Comparison of ENCODE assay signal across 9 cellular contexts in the genomic region with DNA sequence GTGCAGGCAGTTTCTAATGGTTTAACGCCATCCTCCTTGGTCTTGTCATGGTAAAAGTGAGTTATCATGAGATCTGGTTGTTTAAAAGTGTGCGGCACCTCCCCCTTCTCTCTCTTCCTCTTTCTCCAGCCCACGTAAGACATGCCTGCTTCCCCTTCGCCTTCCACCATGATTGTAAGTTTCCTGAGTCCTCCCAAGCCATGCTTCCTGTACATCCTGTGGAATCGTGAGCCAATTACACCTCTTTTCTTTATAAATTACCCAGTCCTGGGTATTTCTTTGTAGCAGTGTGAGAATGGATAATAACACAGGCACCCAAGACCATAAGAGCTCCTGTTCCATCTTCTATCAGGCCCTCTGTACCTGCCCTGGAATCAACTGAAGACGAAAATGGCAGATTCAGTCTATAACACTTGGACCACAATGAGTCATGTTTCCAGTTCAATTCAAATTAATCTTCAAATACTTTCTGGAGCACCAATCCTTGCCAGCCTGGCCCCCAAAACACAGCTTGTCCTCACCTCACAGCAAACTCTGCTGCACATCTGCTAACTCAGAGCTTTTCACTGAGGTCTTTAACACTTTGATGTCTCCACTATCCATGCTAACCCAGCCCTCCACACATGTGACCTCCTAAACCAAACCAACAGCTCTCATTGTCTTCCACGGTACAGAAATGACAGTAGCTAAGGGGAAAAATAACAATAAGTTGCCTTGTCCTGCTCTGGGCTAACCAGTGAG.
DNase-seq lines count a peak whose midpoint lies in the region; ATAC-seq, FAIRE-seq and TF ChIP-seq lines count a peak whose summit lies in the region.
"Had no signal": no experiment of that assay in that cellular context is flagged by ENCODE, and none has a peak within 500 bp of the region (broad histone marks: within the 10 kb centered on the region; RNA-seq: fewer than 3 reads in every experiment).

No MANE protein-coding gene starts in this region.

- no peak for TF ChIP-seq CTCF in D721Med (IDR thresholded peaks at IDR 0.05; ENCODE audit: insufficient read depth, missing control alignments)

- peaks cover 57% of the 10 kb centered on the region for H3K36me3 Mint-ChIP-seq in activated naive CD4-positive, alpha-beta T cell treated with anti-CD3 and anti-CD28 coated beads, Interleukin-2, amount 10 ng/mL, durations not matched to agents 7 days and 5 days
- peaks cover 55 to 83% of the 10 kb centered on the region in 2 donors for H3K36me3 Mint-ChIP-seq in stimulated activated naive B cell treated with anti-CD40 and anti-IgM and Interleukin-4, amounts not matched to agents 10 μg/mL and 1 μg/mL and 100 μg/mL, for 72 hours

- H3K27me3 Mint-ChIP-seq in activated naive CD4-positive, alpha-beta T cell treated with anti-CD3 and anti-CD28 coated beads, Interleukin-2, amount 10 ng/mL, durations not matched to agents 7 days and 5 days = no peaks in the 10 kb centered on the region
- H3K27me3 Mint-ChIP-seq in stimulated activated naive B cell treated with anti-CD40 and anti-IgM and Interleukin-4, amounts not matched to agents 10 μg/mL and 1 μg/mL and 100 μg/mL, for 72 hours = no peaks in the 10 kb centered on the region

- peaks cover 19% of the 10 kb centered on the region for H3K4me1 Mint-ChIP-seq in activated naive CD4-positive, alpha-beta T cell treated with anti-CD3 and anti-CD28 coated beads, Interleukin-2, amount 10 ng/mL, durations not matched to agents 7 days and 5 days
- peaks cover 27 to 80% of the 10 kb centered on the region in 2 donors for H3K4me1 Mint-ChIP-seq in stimulated activated naive B cell treated with anti-CD40 and anti-IgM and Interleukin-4, amounts not matched to agents 10 μg/mL and 1 μg/mL and 100 μg/mL, for 72 hours

- no peak for DNase-seq in activated naive CD4-positive, alpha-beta T cell treated with anti-CD3 and anti-CD28 coated beads, Interleukin-2, amount 10 ng/mL, durations not matched to agents 7 days and 5 days
- DNase-seq in activated naive CD4-positive, alpha-beta T cell treated with anti-CD3 and anti-CD28 coated beads, Interleukin-2, amount 50 U/mL, for 16 hours = no peak
- DNase-seq in NOMO-1 treated with dmso at 0.1 percent for 144 hours (lab: John Stamatoyannopoulos, UW; ENCODE audit: unreplicated experiment) = peak; percentile 15
- DNase-seq in stimulated activated naive B cell treated with anti-CD40 and anti-IgM and Interleukin-4, amounts not matched to agents 10 μg/mL and 1 μg/mL and 100 μg/mL, for 72 hours = peak; percentile 47
- no peak for DNase-seq in posterior vena cava (ENCODE audit: low spot score)
- no peak for DNase-seq in DMS 273 (lab: John Stamatoyannopoulos, UW; ENCODE audit: unreplicated experiment)
- no peak for DNase-seq in D721Med (ENCODE audit: insufficient read length, low spot score)
- DNase-seq: BE2C had no signal

- no peak for FAIRE-seq in D721Med (lab: Jason Lieb, UNC)

- CTCF ChIA-PET in activated naive CD4-positive, alpha-beta T cell treated with anti-CD3 and anti-CD28 coated beads, Interleukin-2, amount 10 ng/mL, durations not matched to agents 7 days and 5 days (lab: Charles Lee) = no interaction called here

- ATAC-seq in HG02759 (IDR thresholded peaks at IDR 0.05; ENCODE audit: unreplicated experiment) = peak; percentile 81
- ATAC-seq in stimulated activated naive B cell treated with anti-CD40 and anti-IgM and Interleukin-4, amounts not matched to agents 10 μg/mL and 1 μg/mL and 100 μg/mL, for 72 hours (replicated peaks) = peak; percentile 87 to 91

- peaks cover 1% of the 10 kb centered on the region for H3K9me3 Mint-ChIP-seq in activated naive CD4-positive, alpha-beta T cell treated with anti-CD3 and anti-CD28 coated beads, Interleukin-2, amount 10 ng/mL, durations not matched to agents 7 days and 5 days
- H3K9me3 Mint-ChIP-seq in stimulated activated naive B cell treated with anti-CD40 and anti-IgM and Interleukin-4, amounts not matched to agents 10 μg/mL and 1 μg/mL and 100 μg/mL, for 72 hours = peaks cover 13 to 15% of the 10 kb centered on the region in 2 donors

- peak overlapping the region; percentile 12 for H3K27ac Mint-ChIP-seq in activated naive CD4-positive, alpha-beta T cell treated with anti-CD3 and anti-CD28 coated beads, Interleukin-2, amount 10 ng/mL, durations not matched to agents 7 days and 5 days
- H3K27ac Mint-ChIP-seq in stimulated activated naive B cell treated with anti-CD40 and anti-IgM and Interleukin-4, amounts not matched to agents 10 μg/mL and 1 μg/mL and 100 μg/mL, for 72 hours = peak overlapping the region; percentile 78

- intact Hi-C loops in posterior vena cava (cut with DNase I) = no loop called here

- H3K4me3 Mint-ChIP-seq in activated naive CD4-positive, alpha-beta T cell treated with anti-CD3 and anti-CD28 coated beads, Interleukin-2, amount 10 ng/mL, durations not matched to agents 7 days and 5 days = no peak overlapping the region
- peak overlapping the region; percentile 12 to 64 for H3K4me3 Mint-ChIP-seq in stimulated activated naive B cell treated with anti-CD40 and anti-IgM and Interleukin-4, amounts not matched to agents 10 μg/mL and 1 μg/mL and 100 μg/mL, for 72 hours

Comparison
In these comparisons a context has a peak if more than half of its experiments do, and no peak if none do; other contexts are left out.
1. DNase-seq: peak in NOMO-1 treated with dmso at 0.1 percent for 144 hours (single experiment) and stimulated activated naive B cell treated with anti-CD40 and anti-IgM and Interleukin-4, amounts not matched to agents 10 μg/mL and 1 μg/mL and 100 μg/mL, for 72 hours (single experiment); none in activated naive CD4-positive, alpha-beta T cell treated with anti-CD3 and anti-CD28 coated beads, Interleukin-2, amount 10 ng/mL, durations not matched to agents 7 days and 5 days (single experiment), activated naive CD4-positive, alpha-beta T cell treated with anti-CD3 and anti-CD28 coated beads, Interleukin-2, amount 50 U/mL, for 16 hours (single experiment), posterior vena cava (single experiment), DMS 273 (single experiment) and D721Med (single experiment).